9 cellular contexts compared by ENCODE assay signal in genomic region chr2:235669269-235669831, GRCh38.
A peak's percentile ranks its signal among the peaks of the same experiment; 100 is the strongest.
DNase-seq lines count a peak whose midpoint lies in the region; ATAC-seq and TF ChIP-seq lines count a peak whose summit lies in the region.
"Had no signal": no experiment of that assay in that cellular context is flagged by ENCODE, and none has a peak within 500 bp of the region (broad histone marks: within the 10 kb centered on the region; RNA-seq: fewer than 3 reads in every experiment).

No MANE protein-coding gene starts in this region.

- peak overlapping the region; percentile 3 for H3K4me3 Mint-ChIP-seq in activated naive CD4-positive, alpha-beta T cell treated with anti-CD3 and anti-CD28 coated beads, Interleukin-2, amount 10 ng/mL, durations not matched to agents 7 days and 5 days
- H3K4me3 Mint-ChIP-seq in neural progenitor cell, result peak overlapping the region; percentile 85

- peak overlapping the region; percentile 74 for H3K4me2 ChIP-seq in neural progenitor cell

- H3K27me3 ChIP-seq in neural progenitor cell, result peaks cover 23% of the 10 kb centered on the region

- no peak overlapping the region for H2AFZ ChIP-seq in neural progenitor cell (replicated peaks)

- H3K27ac Mint-ChIP-seq in activated naive CD4-positive, alpha-beta T cell treated with anti-CD3 and anti-CD28 coated beads, Interleukin-2, amount 10 ng/mL, durations not matched to agents 7 days and 5 days, result no peak overlapping the region
- H3K27ac Mint-ChIP-seq in neural progenitor cell, result no peak overlapping the region
- H3K27ac Mint-ChIP-seq: activated naive CD4-positive, alpha-beta T cell treated with anti-CD3 and anti-CD28 coated beads, Interleukin-2, amount 50 U/mL, for 72 hours had no signal

- H3K4me1 ChIP-seq in neural progenitor cell, result peaks cover 43% of the 10 kb centered on the region

- no peak overlapping the region for H3K9ac ChIP-seq in neural progenitor cell

- H3K36me3 Mint-ChIP-seq in activated naive CD4-positive, alpha-beta T cell treated with anti-CD3 and anti-CD28 coated beads, Interleukin-2, amount 10 ng/mL, durations not matched to agents 7 days and 5 days, result no peaks in the 10 kb centered on the region
- no peaks in the 10 kb centered on the region for H3K36me3 Mint-ChIP-seq in neural progenitor cell
- H3K36me3 Mint-ChIP-seq: activated naive CD4-positive, alpha-beta T cell treated with anti-CD3 and anti-CD28 coated beads, Interleukin-2, amount 50 U/mL, for 72 hours had no signal

- peaks cover 75% of the 10 kb centered on the region for H3K79me2 ChIP-seq in neural progenitor cell (ENCODE audit: low read depth)

- H3K4me3 ChIP-seq in neural progenitor cell, result peak overlapping the region; percentile 72

- H3K27ac ChIP-seq in neural progenitor cell, result no peak overlapping the region

- DNase-seq in SKM-1 treated with dmso at 0.1 percent for 144 hours (lab: John Stamatoyannopoulos, UW; ENCODE audit: unreplicated experiment) (peak; percentile 27), SKM-1 (lab: John Stamatoyannopoulos, UW; ENCODE audit: unreplicated experiment) (no peak), NCI-H526 treated with DMSO at 0.1 percent for 48 hours (lab: John Stamatoyannopoulos, UW) (peak; percentile 73), glomerular visceral epithelial cell (ENCODE audit: extremely low spot score) (peak; percentile 79), neural progenitor cell (ENCODE audit: low spot score) (peak; percentile 97), ureter (ENCODE audit: low spot score) (peak; percentile 49)
- DNase-seq in activated naive CD4-positive, alpha-beta T cell treated with anti-CD3 and anti-CD28 coated beads, Interleukin-2, amount 10 ng/mL, durations not matched to agents 7 days and 5 days, result no peak

- no peaks in the 10 kb centered on the region for H3K36me3 ChIP-seq in neural progenitor cell

- H3K27me3 Mint-ChIP-seq in activated naive CD4-positive, alpha-beta T cell treated with anti-CD3 and anti-CD28 coated beads, Interleukin-2, amount 10 ng/mL, durations not matched to agents 7 days and 5 days, result peaks cover 68% of the 10 kb centered on the region
- peaks cover 5% of the 10 kb centered on the region for H3K27me3 Mint-ChIP-seq in neural progenitor cell (ENCODE audit: insufficient read depth, low read depth)

- H3K9me3 ChIP-seq in neural progenitor cell (ENCODE audit: low read depth), result no peaks in the 10 kb centered on the region

- H3F3A ChIP-seq in neural progenitor cell (ENCODE audit: low read depth), result peaks cover 19% of the 10 kb centered on the region

- H3K4me1 Mint-ChIP-seq in activated naive CD4-positive, alpha-beta T cell treated with anti-CD3 and anti-CD28 coated beads, Interleukin-2, amount 10 ng/mL, durations not matched to agents 7 days and 5 days, result peaks cover 2% of the 10 kb centered on the region
- peaks cover 51% of the 10 kb centered on the region for H3K4me1 Mint-ChIP-seq in neural progenitor cell

- no peaks in the 10 kb centered on the region for H3K9me3 Mint-ChIP-seq in activated naive CD4-positive, alpha-beta T cell treated with anti-CD3 and anti-CD28 coated beads, Interleukin-2, amount 10 ng/mL, durations not matched to agents 7 days and 5 days
- H3K9me3 Mint-ChIP-seq in neural progenitor cell, result no peaks in the 10 kb centered on the region
- H3K9me3 Mint-ChIP-seq: activated naive CD4-positive, alpha-beta T cell treated with anti-CD3 and anti-CD28 coated beads, Interleukin-2, amount 50 U/mL, for 72 hours had no signal

- H4K20me1 ChIP-seq in neural progenitor cell (ENCODE audit: low read depth), result peaks cover 92% of the 10 kb centered on the region

- ATAC-seq in HG02610 (IDR thresholded peaks at IDR 0.05; ENCODE audit: unreplicated experiment), result no peak

- CTCF ChIA-PET in activated naive CD4-positive, alpha-beta T cell treated with anti-CD3 and anti-CD28 coated beads, Interleukin-2, amount 10 ng/mL, durations not matched to agents 7 days and 5 days (lab: Charles Lee), result no interaction called here

- no peak for TF ChIP-seq CTCF in neural progenitor cell (IDR thresholded peaks at IDR 0.05)

Comparison
In these comparisons a context has a peak if more than half of its experiments do, and no peak if none do; other contexts are left out.
1. DNase-seq: peak in SKM-1 treated with dmso at 0.1 percent for 144 hours (single experiment), NCI-H526 treated with DMSO at 0.1 percent for 48 hours (single experiment), glomerular visceral epithelial cell (single experiment), neural progenitor cell (single experiment) and ureter (single experiment); none in SKM-1 (single experiment) and activated naive CD4-positive, alpha-beta T cell treated with anti-CD3 and anti-CD28 coated beads, Interleukin-2, amount 10 ng/mL, durations not matched to agents 7 days and 5 days (single experiment).